In genomic region chr9:117526674-117527073, GRCh38 we compare ENCODE assay signal across 11 cellular contexts.
"Had no signal": no experiment of that assay in that cellular context is flagged by ENCODE, and none has a peak within 500 bp of the region (broad histone marks: within the 10 kb centered on the region; RNA-seq: fewer than 3 reads in every experiment).

No MANE protein-coding gene starts in this region.

- DNase-seq: activated CD4-positive, alpha-beta T cell treated with anti-CD3 and anti-CD28 coated beads for 1 hour; activated CD4-positive, alpha-beta T cell treated with anti-CD3 and anti-CD28 coated beads, Interleukin-2, amount 50 U/mL, for 1 hour; activated T-cell treated with anti-CD3 and anti-CD28 coated beads, Interleukin-2, amount 50 U/mL, for 1 hour; aorta; heart left ventricle; islet precursor cell; left cardiac atrium; ovary; stimulated activated CD4-positive, alpha-beta T cell treated with anti-CD3 and anti-CD28 coated beads, Interleukin-4, amount 100 ng/mL, for 4 hours; substantia nigra; tibial artery had no signal
